ENCODE assay signal across 9 cellular contexts in the genomic region with DNA sequence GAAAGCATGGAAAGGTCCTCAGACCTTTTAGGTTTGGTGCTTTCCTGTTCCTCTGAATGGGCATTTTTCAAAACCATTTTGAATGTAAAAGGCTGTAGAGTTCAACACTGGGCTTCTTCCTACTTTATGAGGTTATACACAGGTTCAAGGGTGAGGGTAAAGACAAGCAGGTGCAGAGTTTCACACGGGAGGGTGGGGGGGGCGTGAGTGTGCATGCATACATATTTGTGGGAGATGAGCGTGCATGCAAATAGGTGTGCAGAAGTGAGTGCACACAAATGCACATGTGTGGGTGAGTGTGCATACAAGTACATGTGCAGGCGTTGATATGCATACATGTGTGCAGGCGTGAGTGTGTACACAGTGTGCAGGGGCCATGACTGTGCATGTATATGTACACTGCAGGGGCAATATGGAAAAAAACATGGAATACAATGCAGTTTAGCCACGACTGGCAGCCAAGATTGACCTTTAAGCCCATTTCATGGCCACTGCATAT.
DNase-seq lines count a peak whose midpoint lies in the region; ATAC-seq and TF ChIP-seq lines count a peak whose summit lies in the region.
"Had no signal": no experiment of that assay in that cellular context is flagged by ENCODE, and none has a peak within 500 bp of the region (broad histone marks: within the 10 kb centered on the region; RNA-seq: fewer than 3 reads in every experiment).

No MANE protein-coding gene starts in this region.

- no peaks in the 10 kb centered on the region for H3K36me3 Mint-ChIP-seq in stimulated activated naive CD8-positive, alpha-beta T cell treated with anti-CD3 and anti-CD28 coated beads, Interleukin-15, Interleukin-2, amounts not matched to agents 100 ng/mL and 50 ng/mL, for 24 hours (ENCODE audit: low read depth)

- no peaks in the 10 kb centered on the region for H3K9me3 Mint-ChIP-seq in stimulated activated naive CD8-positive, alpha-beta T cell treated with anti-CD3 and anti-CD28 coated beads, Interleukin-15, Interleukin-2, amounts not matched to agents 100 ng/mL and 50 ng/mL, for 24 hours
- H3K9me3 Mint-ChIP-seq: neural crest cell had no signal

- H3K27me3 ChIP-seq in brain microvascular endothelial cell (replicated peaks) (no peaks in the 10 kb centered on the region), A673 (replicated peaks; ENCODE audit: insufficient read depth, low read depth, low read length, poor library complexity) (no peaks in the 10 kb centered on the region), WERI-Rb-1 (ENCODE audit: insufficient read depth, low read depth, severe bottlenecking) (no peaks in the 10 kb centered on the region)

- POLR2A ChIA-PET in A673 (lab: Charles Lee; ENCODE audit: low non-redundant PET): no interaction called here

- H3K9me3 ChIP-seq in A673 (ENCODE audit: low read depth, low read length, poor library complexity, severe bottlenecking) (no peaks in the 10 kb centered on the region), WERI-Rb-1 (ENCODE audit: severe bottlenecking) (no peaks in the 10 kb centered on the region)

- in situ Hi-C loops in brain microvascular endothelial cell (cut with HindIII; ENCODE audit: low pct_ligation_motif_present, low sequenced_read_pairs): no loop called here

- ATAC-seq in stimulated activated naive CD8-positive, alpha-beta T cell treated with anti-CD3 and anti-CD28 coated beads, Interleukin-15, Interleukin-2, amounts not matched to agents 100 U/mL and 50 U/mL, for 24 hours: no peak
- ATAC-seq in HG03342 (IDR thresholded peaks at IDR 0.05; ENCODE audit: unreplicated experiment): peak; percentile 15

- H3K4me3 Mint-ChIP-seq in stimulated activated naive CD8-positive, alpha-beta T cell treated with anti-CD3 and anti-CD28 coated beads, Interleukin-15, Interleukin-2, amounts not matched to agents 100 ng/mL and 50 ng/mL, for 24 hours: peak overlapping the region; percentile 78
- H3K4me3 Mint-ChIP-seq: neural crest cell had no signal

- H3K36me3 ChIP-seq in brain microvascular endothelial cell (replicated peaks) (no peaks in the 10 kb centered on the region), A673 (ENCODE audit: insufficient read depth, low read length, poor library complexity, severe bottlenecking) (no peaks in the 10 kb centered on the region), WERI-Rb-1 (no peaks in the 10 kb centered on the region)

- no TSS peak for BruUV-seq in A673 (replicated peaks; lab: Mats Ljungman, UMichigan)

- H3K27ac Mint-ChIP-seq in stimulated activated naive CD8-positive, alpha-beta T cell treated with anti-CD3 and anti-CD28 coated beads, Interleukin-15, Interleukin-2, amounts not matched to agents 100 ng/mL and 50 ng/mL, for 24 hours: peak overlapping the region; percentile 98

- DNase-seq in stimulated activated naive CD8-positive, alpha-beta T cell treated with anti-CD3 and anti-CD28 coated beads, Interleukin-15, Interleukin-2, amounts not matched to agents 100 U/mL and 50 U/mL, for 24 hours: no peak
- DNase-seq in brain microvascular endothelial cell (no peak), A673 (ENCODE audit: low spot score) (no peak), NCI-H187 (lab: John Stamatoyannopoulos, UW) (no peak), WERI-Rb-1 (no peak), NCI-H510A (lab: John Stamatoyannopoulos, UW) (no peak)

- intact Hi-C loops in A673 (cut with micrococcal nuclease; ENCODE audit: unreplicated experiment): no loop called here

- H3K27ac ChIP-seq in brain microvascular endothelial cell: peak overlapping the region; percentile 2
- H3K27ac ChIP-seq in A673 (ENCODE audit: low read depth, low read length, poor library complexity, severe bottlenecking): no peak overlapping the region
- H3K27ac ChIP-seq in WERI-Rb-1: no peak overlapping the region

- H3K27me3 Mint-ChIP-seq in stimulated activated naive CD8-positive, alpha-beta T cell treated with anti-CD3 and anti-CD28 coated beads, Interleukin-15, Interleukin-2, amounts not matched to agents 100 ng/mL and 50 ng/mL, for 24 hours: no peaks in the 10 kb centered on the region

- TF ChIP-seq CTCF in brain microvascular endothelial cell (IDR thresholded peaks at IDR 0.05; ENCODE audit: low read depth, low read length, missing control alignments) (no peak), A673 (conservative IDR thresholded peaks at IDR 0.05; ENCODE audit: low read depth, low read length) (no peak), WERI-Rb-1 (IDR thresholded peaks at IDR 0.05; ENCODE audit: low read depth, low read length) (no peak)

- CTCF ChIA-PET in A673 (lab: Charles Lee): no interaction called here

- peaks cover 15% of the 10 kb centered on the region for H3K4me1 ChIP-seq in A673 (ENCODE audit: insufficient read depth, low read length, poor library complexity, severe bottlenecking)

- H3K4me1 Mint-ChIP-seq in stimulated activated naive CD8-positive, alpha-beta T cell treated with anti-CD3 and anti-CD28 coated beads, Interleukin-15, Interleukin-2, amounts not matched to agents 100 ng/mL and 50 ng/mL, for 24 hours (ENCODE audit: low read depth): peaks cover 46% of the 10 kb centered on the region
- H3K4me1 Mint-ChIP-seq: neural crest cell had no signal

- H3K4me3 ChIP-seq in brain microvascular endothelial cell (ENCODE audit: low read depth, low read length): no peak overlapping the region
- H3K4me3 ChIP-seq in A673 (ENCODE audit: low read depth, low read length, poor library complexity, severe bottlenecking): no peak overlapping the region
- no peak overlapping the region for H3K4me3 ChIP-seq in WERI-Rb-1 (ENCODE audit: low read depth, low read length)
